Comparison of ENCODE assay signal across 30 cellular contexts in the genomic region with DNA sequence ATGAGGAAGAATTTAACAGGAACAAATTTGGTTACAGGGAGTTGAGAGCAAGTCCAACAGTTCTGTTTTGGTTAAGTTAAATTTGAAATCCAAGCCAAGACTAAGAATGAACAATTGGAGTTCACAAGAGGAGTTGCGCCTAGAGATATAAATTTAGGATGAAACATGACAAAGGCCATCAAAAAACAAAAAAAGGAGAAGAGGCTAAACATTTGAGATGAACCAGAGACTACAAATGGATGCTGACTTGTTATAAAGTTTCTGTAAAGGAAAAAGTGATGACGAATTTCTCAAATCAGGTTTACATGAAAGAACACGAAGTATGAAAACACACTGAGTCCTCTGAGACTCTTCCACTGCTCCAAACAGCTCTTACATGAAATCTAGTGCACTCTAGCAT.
"Had no signal": no experiment of that assay in that cellular context is flagged by ENCODE, and none has a peak within 500 bp of the region (broad histone marks: within the 10 kb centered on the region; RNA-seq: fewer than 3 reads in every experiment).

No MANE protein-coding gene starts in this region.

- H3K79me2 ChIP-seq: parathyroid adenoma had no signal

- H3K9ac ChIP-seq: neural progenitor cell, parathyroid adenoma had no signal

- H3K4me2 ChIP-seq: neural progenitor cell had no signal

- H3K27me3 ChIP-seq: neural progenitor cell, ovary, right lobe of liver, sigmoid colon, stomach, suprapubic skin, testis, tibial artery, transverse colon, upper lobe of right lung, uterus had no signal

- FAIRE-seq: small intestine had no signal

- H3K4me3 Mint-ChIP-seq: naive thymus-derived CD8-positive, alpha-beta T cell; natural killer cell treated with Interleukin-12 subunit alpha and Interleukin-12 subunit beta and Interleukin-15 and Interleukin-18, amount 100 ng/mL, for 72 hours; neural progenitor cell; stimulated activated effector memory CD8-positive, alpha-beta T cell treated with anti-CD3 and anti-CD28 coated beads, Interleukin-12 subunit alpha, Interleukin-12 subunit beta, amount 100 ng/mL, for 72 hours; stimulated activated naive B cell treated with anti-CD40 and anti-IgM and Interleukin-4, amounts not matched to agents 10 μg/mL and 1 μg/mL and 100 μg/mL, for 72 hours; stimulated activated naive CD8-positive, alpha-beta T cell treated with anti-CD3 and anti-CD28 coated beads, Interleukin-15, Interleukin-2, amounts not matched to agents 100 ng/mL and 50 ng/mL, for 24 hours; type B pancreatic cell had no signal

- H3K27ac ChIP-seq: neural progenitor cell, ovary, parathyroid adenoma, psoas muscle, right lobe of liver, suprapubic skin, testis, tibial artery, upper lobe of right lung, uterus had no signal

- H3K27ac Mint-ChIP-seq: naive thymus-derived CD8-positive, alpha-beta T cell; natural killer cell treated with Interleukin-12 subunit alpha and Interleukin-12 subunit beta and Interleukin-15 and Interleukin-18, amount 100 ng/mL, for 72 hours; neural progenitor cell; progenitor cell of endocrine pancreas; stimulated activated effector memory CD8-positive, alpha-beta T cell treated with anti-CD3 and anti-CD28 coated beads, Interleukin-12 subunit alpha, Interleukin-12 subunit beta, amount 100 ng/mL, for 72 hours; stimulated activated naive B cell treated with anti-CD40 and anti-IgM and Interleukin-4, amounts not matched to agents 10 μg/mL and 1 μg/mL and 100 μg/mL, for 72 hours; stimulated activated naive CD8-positive, alpha-beta T cell treated with anti-CD3 and anti-CD28 coated beads, Interleukin-15, Interleukin-2, amounts not matched to agents 100 ng/mL and 50 ng/mL, for 24 hours; type B pancreatic cell had no signal

- H3K27me3 Mint-ChIP-seq: naive thymus-derived CD8-positive, alpha-beta T cell; natural killer cell treated with Interleukin-12 subunit alpha and Interleukin-12 subunit beta and Interleukin-15 and Interleukin-18, amount 100 ng/mL, for 72 hours; progenitor cell of endocrine pancreas; stimulated activated naive B cell treated with anti-CD40 and anti-IgM and Interleukin-4, amounts not matched to agents 10 μg/mL and 1 μg/mL and 100 μg/mL, for 72 hours; stimulated activated naive CD8-positive, alpha-beta T cell treated with anti-CD3 and anti-CD28 coated beads, Interleukin-15, Interleukin-2, amounts not matched to agents 100 ng/mL and 50 ng/mL, for 24 hours had no signal

- H3K36me3 Mint-ChIP-seq: natural killer cell treated with Interleukin-12 subunit alpha and Interleukin-12 subunit beta and Interleukin-15 and Interleukin-18, amount 100 ng/mL, for 72 hours; neural progenitor cell; stimulated activated effector memory CD8-positive, alpha-beta T cell treated with anti-CD3 and anti-CD28 coated beads, Interleukin-12 subunit alpha, Interleukin-12 subunit beta, amount 100 ng/mL, for 72 hours had no signal

- DNase-seq: naive thymus-derived CD8-positive, alpha-beta T cell; occipital lobe; ovary; posterior cingulate gyrus; psoas muscle; right cardiac atrium; right lobe of liver; sigmoid colon; small intestine; stimulated activated CD4-positive, alpha-beta T cell treated with anti-CD3 and anti-CD28 coated beads, Interleukin-15, amount 100 ng/mL, for 24 hours; stimulated activated CD4-positive, alpha-beta T cell treated with anti-CD3 and anti-CD28 coated beads, Interleukin-2, amount 100 ng/mL, for 24 hours; stimulated activated CD4-positive, alpha-beta T cell treated with anti-CD3 and anti-CD28 coated beads, Interleukin-2, amount 100 ng/mL, for 48 hours; stimulated activated CD4-positive, alpha-beta T cell treated with anti-CD3 and anti-CD28 coated beads, Interleukin-4, amount 100 ng/mL, for 24 hours; stimulated activated naive B cell treated with anti-CD40 and anti-IgM and Interleukin-4, amounts not matched to agents 10 μg/mL and 1 μg/mL and 100 μg/mL, for 72 hours; stimulated activated naive CD4-positive, alpha-beta T cell treated with Interleukin-2 at 50 U/mL for 16 hours; stomach; substantia nigra; testis; tibial artery; transverse colon; upper lobe of right lung; uterus had no signal

- H3K9me3 ChIP-seq: ovary, psoas muscle, right lobe of liver, sigmoid colon, stomach, suprapubic skin, testis, tibial artery, transverse colon, upper lobe of right lung, uterus had no signal

- H3K9me3 Mint-ChIP-seq: naive thymus-derived CD8-positive, alpha-beta T cell; natural killer cell treated with Interleukin-12 subunit alpha and Interleukin-12 subunit beta and Interleukin-15 and Interleukin-18, amount 100 ng/mL, for 72 hours; neural progenitor cell; stimulated activated effector memory CD8-positive, alpha-beta T cell treated with anti-CD3 and anti-CD28 coated beads, Interleukin-12 subunit alpha, Interleukin-12 subunit beta, amount 100 ng/mL, for 72 hours; stimulated activated naive B cell treated with anti-CD40 and anti-IgM and Interleukin-4, amounts not matched to agents 10 μg/mL and 1 μg/mL and 100 μg/mL, for 72 hours; stimulated activated naive CD8-positive, alpha-beta T cell treated with anti-CD3 and anti-CD28 coated beads, Interleukin-15, Interleukin-2, amounts not matched to agents 100 ng/mL and 50 ng/mL, for 24 hours; type B pancreatic cell had no signal

- H3K4me1 ChIP-seq: neural progenitor cell, parathyroid adenoma, psoas muscle, right lobe of liver, stomach, suprapubic skin, testis, tibial artery, transverse colon, upper lobe of right lung, uterus had no signal

- H2AFZ ChIP-seq: neural progenitor cell, parathyroid adenoma had no signal

- H3K4me1 Mint-ChIP-seq: neural progenitor cell; stimulated activated effector memory CD8-positive, alpha-beta T cell treated with anti-CD3 and anti-CD28 coated beads, Interleukin-12 subunit alpha, Interleukin-12 subunit beta, amount 100 ng/mL, for 72 hours; stimulated activated naive B cell treated with anti-CD40 and anti-IgM and Interleukin-4, amounts not matched to agents 10 μg/mL and 1 μg/mL and 100 μg/mL, for 72 hours had no signal
